Comparison of ENCODE assay signal across 8 cellular contexts in the genomic region with DNA sequence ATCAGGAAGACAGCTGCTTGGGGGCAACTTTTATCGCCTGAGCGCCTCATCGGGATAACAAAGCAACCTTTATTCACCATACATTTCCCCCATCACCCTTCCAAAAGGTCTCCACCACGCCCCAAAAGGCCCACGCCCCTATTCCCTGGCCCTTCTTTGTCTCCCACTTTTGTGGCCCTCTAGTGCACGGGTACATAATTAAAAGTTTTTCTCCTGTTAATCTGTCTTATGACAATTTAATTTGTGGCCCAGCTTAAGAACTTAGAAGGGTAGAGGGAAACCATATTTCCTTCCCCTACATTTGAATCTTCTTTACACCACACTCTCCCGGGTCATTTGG. TPM values are rescaled to one million over a fixed set of nuclear protein-coding genes. Genes with fewer than 3 reads are reported as not detected.
A peak's percentile ranks its signal among the peaks of the same experiment; 100 is the strongest.
DNase-seq lines count a peak whose midpoint lies in the region; ATAC-seq and TF ChIP-seq lines count a peak whose summit lies in the region.

No MANE protein-coding gene starts in this region.

- H3K36me3 Mint-ChIP-seq in naive thymus-derived CD8-positive, alpha-beta T cell, result peaks cover 0 to 12% (median 0%) of the 10 kb centered on the region in 3 donors

- H3K4me3 ChIP-seq in SJCRH30, result peak overlapping the region; percentile 95
- peak overlapping the region; percentile 66 to 99 (median 90) for H3K4me3 ChIP-seq in dorsolateral prefrontal cortex

- intact Hi-C loops in dorsolateral prefrontal cortex (cut with DNase I), result loop anchor here (2.0 to 10.0 kb wide), 4 partner anchors 20 to 416 kb away; a partner anchor contains a TSS

- no peaks in the 10 kb centered on the region for H3K36me3 ChIP-seq in SJCRH30

- H3K4me1 ChIP-seq in SJCRH30, result peaks cover 5% of the 10 kb centered on the region; the same call in 1 of the 2 replicates

- ATAC-seq in GM18517 (IDR thresholded peaks at IDR 0.05; ENCODE audit: unreplicated experiment) (peak; percentile 1), HG02885 (IDR thresholded peaks at IDR 0.05; ENCODE audit: poor library complexity, unreplicated experiment) (peak; percentile 10)
- ATAC-seq in naive thymus-derived CD8-positive, alpha-beta T cell, result peak; percentile 8 to 14

- no peaks in the 10 kb centered on the region for H3K9me3 ChIP-seq in SJCRH30 (replicated peaks)

- peak overlapping the region; percentile 49 to 91 (median 82) for H3K27ac Mint-ChIP-seq in naive thymus-derived CD8-positive, alpha-beta T cell

- TF ChIP-seq CTCF in dorsolateral prefrontal cortex (IDR thresholded peaks at IDR 0.05 in 54 of 56, conservative IDR thresholded peaks at IDR 0.05 in 2 of 56; ENCODE audit: low read depth in 1 of 56, partially characterized antibody in 56 of 56), result peak in 2 of 56 donors; percentile 2 to 10

- POLR2A ChIA-PET in naive thymus-derived CD8-positive, alpha-beta T cell (lab: Charles Lee), result interaction anchor here (0.6 to 2.7 kb wide), 8 partner anchors 20 to 613 kb away, joined by 3 to 11 read pairs (median 6); a partner anchor contains a TSS

- peak overlapping the region; percentile 84 to 93 (median 87) for H3K4me3 Mint-ChIP-seq in naive thymus-derived CD8-positive, alpha-beta T cell

- DNase-seq in SJCRH30 (peak; percentile 60 to 72), dorsolateral prefrontal cortex (no peak), putamen (ENCODE audit: low spot score) (no peak), SKM-1 (lab: John Stamatoyannopoulos, UW; ENCODE audit: unreplicated experiment) (no peak), AG08395 (ENCODE audit: low spot score) (no peak)
- peak in 2 of 10 donors; percentile 10 to 13 for DNase-seq in naive thymus-derived CD8-positive, alpha-beta T cell

- H3K9me3 Mint-ChIP-seq in naive thymus-derived CD8-positive, alpha-beta T cell, result no peaks in the 10 kb centered on the region

- peaks cover 13 to 56% (median 49%) of the 10 kb centered on the region in 4 donors for H3K4me1 Mint-ChIP-seq in naive thymus-derived CD8-positive, alpha-beta T cell

- peak overlapping the region; percentile 52 for H3K27ac ChIP-seq in SJCRH30
- peak overlapping the region in 49 of 59 donors; percentile 11 to 93 (median 79) for H3K27ac ChIP-seq in dorsolateral prefrontal cortex

- peaks cover 3 to 9% (median 5%) of the 10 kb centered on the region in 5 donors for H3K27me3 Mint-ChIP-seq in naive thymus-derived CD8-positive, alpha-beta T cell

- H3K27me3 ChIP-seq in SJCRH30 (no peaks in the 10 kb centered on the region), dorsolateral prefrontal cortex (no peaks in the 10 kb centered on the region)

RNA-seq across cellular contexts. Expression of a gene that starts 0.6 kb away (rescaled TPM):
- 28.1 and 31.0 TPM in 2 replicates for total RNA-seq in SJCRH30 (2014; rRNA removed; shearing (Covaris generic))
- total RNA-seq in dorsolateral prefrontal cortex, result 10 to 100 TPM in 91 of 120 experiments, 1 to 10 TPM in 29; 5.9 to 25.1 (median 11.4) TPM
- 10 to 100 TPM; 20.2 to 21.7 TPM for total RNA-seq in naive thymus-derived CD8-positive, alpha-beta T cell
- polyA plus RNA-seq in naive thymus-derived CD8-positive, alpha-beta T cell, result 10 to 100 TPM; 15.3 to 23.9 (median 20.3) TPM

RNA-seq across cellular contexts. Expression of a gene that starts 20.8 kb away (rescaled TPM):
- total RNA-seq in SJCRH30 (2014; rRNA removed; shearing (Covaris generic)), result 9.1 and 9.3 TPM in 2 replicates
- 10 to 100 TPM; 23.0 to 66.1 (median 39.1) TPM for total RNA-seq in dorsolateral prefrontal cortex
- total RNA-seq in naive thymus-derived CD8-positive, alpha-beta T cell, result 10 to 100 TPM; 22.0 to 31.8 TPM
- polyA plus RNA-seq in naive thymus-derived CD8-positive, alpha-beta T cell, result 10 to 100 TPM; 11.2 to 12.7 (median 11.6) TPM

RNA-seq across cellular contexts. Expression of a gene that starts 46.0 kb away (rescaled TPM):
- total RNA-seq in SJCRH30 (2014; rRNA removed; shearing (Covaris generic)), result 42.9 and 45.1 TPM in 2 replicates
- total RNA-seq in dorsolateral prefrontal cortex, result 10 to 100 TPM; 14.8 to 38.5 (median 23.8) TPM
- total RNA-seq in naive thymus-derived CD8-positive, alpha-beta T cell, result 10 to 100 TPM; 52.2 to 53.6 TPM
- 10 to 100 TPM; 44.6 to 53.9 (median 48.3) TPM for polyA plus RNA-seq in naive thymus-derived CD8-positive, alpha-beta T cell

Comparison
In these comparisons a context has a peak if more than half of its experiments do, and no peak if none do; other contexts are left out.
1. DNase-seq: peak in SJCRH30 (2 of 2); none in dorsolateral prefrontal cortex (0 of 10), putamen (single experiment), SKM-1 (single experiment) and AG08395 (single experiment).
2. Peak in every context shown above with its lines, with median percentiles within 50 percentile points of each other: ATAC-seq.